Comparison of ENCODE assay signal across 23 cellular contexts in genomic region chr18:62239475-62239874, GRCh38.
"Had no signal": no experiment of that assay in that cellular context is flagged by ENCODE, and none has a peak within 500 bp of the region (broad histone marks: within the 10 kb centered on the region; RNA-seq: fewer than 3 reads in every experiment).

No MANE protein-coding gene starts in this region.

- DNase-seq: activated CD4-positive, alpha-beta memory T cell treated with anti-CD3 and anti-CD28 coated beads, Interleukin-2, amount 10 ng/mL, durations not matched to agents 7 days and 5 days; activated CD4-positive, alpha-beta T cell treated with anti-CD3 and anti-CD28 coated beads for 48 hours; activated effector memory CD4-positive, alpha-beta T cell treated with Interleukin-2 at 50 U/mL for 16 hours; activated naive CD4-positive, alpha-beta T cell treated with anti-CD3 and anti-CD28 coated beads for 36 hours; activated naive CD8-positive, alpha-beta T cell treated with anti-CD3 and anti-CD28 coated beads, Interleukin-2, amount 10 ng/mL, durations not matched to agents 7 days and 5 days; activated T-cell treated with anti-CD3 and anti-CD28 coated beads, Interleukin-2, amount 50 U/mL, for 72 hours; amniotic stem cell; cerebellar nuclear complex; cortex of kidney; erythroblast; head of caudate nucleus; lower lobe of right lung; naive thymus-derived CD4-positive, alpha-beta T cell; spleen; stimulated activated CD4-positive, alpha-beta T cell treated with anti-CD3 and anti-CD28 coated beads, Interleukin-4, amount 100 ng/mL, for 1 hour; stimulated activated naive CD4-positive, alpha-beta T cell; T1000; upper lobe of left lung had no signal

- H3K27me3 ChIP-seq: breast epithelium, gastroesophageal sphincter, spleen, upper lobe of left lung had no signal

- H3K27ac ChIP-seq: breast epithelium, gastroesophageal sphincter, lower lobe of right lung, spleen, thoracic aorta, upper lobe of left lung had no signal

- H3K4me3 ChIP-seq: breast epithelium, gastroesophageal sphincter, lower lobe of right lung, spleen, thoracic aorta, upper lobe of left lung had no signal

- H3K9me3 Mint-ChIP-seq: activated naive CD4-positive, alpha-beta T cell treated with anti-CD3 and anti-CD28 coated beads for 36 hours; activated naive CD8-positive, alpha-beta T cell treated with anti-CD3 and anti-CD28 coated beads, Interleukin-2, amount 10 ng/mL, durations not matched to agents 7 days and 5 days; activated T-cell treated with anti-CD3 and anti-CD28 coated beads, Interleukin-2, amount 50 U/mL, for 72 hours had no signal

- ATAC-seq: activated T-cell treated with anti-CD3 and anti-CD28 coated beads, Interleukin-2, amount 50 U/mL, for 72 hours; gastroesophageal sphincter; lower lobe of right lung; naive thymus-derived CD4-positive, alpha-beta T cell had no signal

- FAIRE-seq: keratinocyte had no signal

- H3K4me1 ChIP-seq: breast epithelium, gastroesophageal sphincter, lower lobe of right lung, upper lobe of left lung had no signal

- H3K27me3 Mint-ChIP-seq: activated CD4-positive, alpha-beta memory T cell treated with anti-CD3 and anti-CD28 coated beads, Interleukin-2, amount 10 ng/mL, durations not matched to agents 7 days and 5 days; activated naive CD8-positive, alpha-beta T cell treated with anti-CD3 and anti-CD28 coated beads, Interleukin-2, amount 10 ng/mL, durations not matched to agents 7 days and 5 days; naive thymus-derived CD4-positive, alpha-beta T cell had no signal

- H3K4me3 Mint-ChIP-seq: activated CD4-positive, alpha-beta memory T cell treated with anti-CD3 and anti-CD28 coated beads, Interleukin-2, amount 10 ng/mL, durations not matched to agents 7 days and 5 days; activated naive CD4-positive, alpha-beta T cell treated with anti-CD3 and anti-CD28 coated beads for 36 hours; activated naive CD8-positive, alpha-beta T cell treated with anti-CD3 and anti-CD28 coated beads, Interleukin-2, amount 10 ng/mL, durations not matched to agents 7 days and 5 days; activated T-cell treated with anti-CD3 and anti-CD28 coated beads, Interleukin-2, amount 50 U/mL, for 72 hours; naive thymus-derived CD4-positive, alpha-beta T cell; T-helper 1 cell treated with Interleukin-12 subunit alpha and Interleukin-12 subunit beta and Interleukin-4 antibody, amounts not matched to agents 30 μg/mL and 1 μg/mL, for 36 hours had no signal

- H3K27ac Mint-ChIP-seq: activated CD4-positive, alpha-beta memory T cell treated with anti-CD3 and anti-CD28 coated beads, Interleukin-2, amount 10 ng/mL, durations not matched to agents 7 days and 5 days; activated naive CD4-positive, alpha-beta T cell treated with anti-CD3 and anti-CD28 coated beads for 36 hours; activated naive CD8-positive, alpha-beta T cell treated with anti-CD3 and anti-CD28 coated beads, Interleukin-2, amount 10 ng/mL, durations not matched to agents 7 days and 5 days; activated T-cell treated with anti-CD3 and anti-CD28 coated beads, Interleukin-2, amount 50 U/mL, for 72 hours; T-helper 1 cell treated with Interleukin-12 subunit alpha and Interleukin-12 subunit beta and Interleukin-4 antibody, amounts not matched to agents 30 μg/mL and 1 μg/mL, for 36 hours had no signal

- H3K36me3 ChIP-seq: thoracic aorta had no signal
